15 cellular contexts compared by ENCODE assay signal in the genomic region with DNA sequence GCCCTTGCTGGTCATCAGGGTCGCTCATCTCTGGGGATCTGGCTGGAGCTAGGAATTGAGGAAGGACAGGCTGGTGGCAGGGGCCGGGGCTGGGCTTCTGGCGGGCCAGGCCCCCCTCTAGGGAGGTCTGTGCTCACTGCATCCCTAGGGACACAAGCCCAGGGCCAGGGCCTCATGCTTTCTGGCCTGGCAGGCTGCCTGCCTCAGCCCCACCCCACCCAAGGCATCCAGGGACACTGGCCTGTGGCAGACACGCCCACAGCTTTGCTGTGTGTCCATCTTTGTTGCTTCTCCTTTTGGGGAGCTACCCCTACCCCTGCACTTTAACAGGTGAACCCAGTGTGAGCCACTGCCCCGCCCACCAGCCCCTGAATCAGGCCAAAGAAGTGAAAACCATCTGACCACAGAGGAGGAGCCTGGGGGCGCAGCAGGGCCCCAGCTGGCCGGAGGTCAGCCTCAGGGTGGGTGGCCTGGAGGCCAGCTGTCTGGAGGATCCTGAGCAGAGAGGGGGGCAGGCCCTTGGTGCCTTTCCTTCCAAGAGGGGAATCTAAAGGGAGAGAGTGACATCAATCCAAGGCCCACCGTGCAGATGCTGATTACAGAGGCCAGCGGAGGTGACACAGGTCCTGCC. TPM values are rescaled to one million over a fixed set of nuclear protein-coding genes. Genes with fewer than 3 reads are reported as not detected.
A peak's percentile ranks its signal among the peaks of the same experiment; 100 is the strongest.
DNase-seq lines count a peak whose midpoint lies in the region; ATAC-seq and TF ChIP-seq lines count a peak whose summit lies in the region.
"Had no signal": no experiment of that assay in that cellular context is flagged by ENCODE, and none has a peak within 500 bp of the region (broad histone marks: within the 10 kb centered on the region; RNA-seq: fewer than 3 reads in every experiment).

No MANE protein-coding gene starts in this region.

- no peak overlapping the region for H4K91ac ChIP-seq in mesenchymal stem cell (ENCODE audit: low read length)

- no peak overlapping the region for H4K8ac ChIP-seq in mesenchymal stem cell (ENCODE audit: low read length)

- no peak overlapping the region for H2BK12ac ChIP-seq in mesenchymal stem cell (ENCODE audit: low read length in 2 of 2)

- H3K9ac ChIP-seq in KMS-11 (no peak overlapping the region), mesenchymal stem cell (ENCODE audit: low read length) (no peak overlapping the region)

- DNase-seq in BE2C (no peak), mesenchymal stem cell (no peak), NCI-H1092 treated with DMSO at 0.1 percent for 48 hours (lab: John Stamatoyannopoulos, UW) (no peak), GM13977 (ENCODE audit: low spot score) (no peak), midbrain (lab: John Stamatoyannopoulos, UW) (no peak)
- DNase-seq: amniotic stem cell, NCI-H2227 treated with DMSO at 0.1 percent for 48 hours had no signal

- no peak overlapping the region for H3K18ac ChIP-seq in mesenchymal stem cell (ENCODE audit: low read depth in 1 of 2, low read length in 2 of 2)

- H3K36me3 ChIP-seq in BE2C (no peaks in the 10 kb centered on the region), KMS-11 (ENCODE audit: insufficient read depth) (no peaks in the 10 kb centered on the region), mesenchymal stem cell (ENCODE audit: control insufficient read depth in 1 of 2, insufficient read depth in 2 of 2, low read depth in 1 of 2, low read length in 2 of 2) (no peaks in the 10 kb centered on the region)
- H3K36me3 ChIP-seq: suprapubic skin had no signal

- no peaks in the 10 kb centered on the region for H3K27me3 ChIP-seq in BE2C
- H3K27me3 ChIP-seq in KMS-11 (ENCODE audit: insufficient read depth, low read depth): no peaks in the 10 kb centered on the region
- H3K27me3 ChIP-seq in mesenchymal stem cell (ENCODE audit: control insufficient read depth in 1 of 2, insufficient read depth in 1 of 2, low read length in 2 of 2): peaks cover 0 to 1% of the 10 kb centered on the region in 2 experiments
- H3K27me3 ChIP-seq: suprapubic skin had no signal

- H4K20me1 ChIP-seq in KMS-11 (ENCODE audit: insufficient read depth): no peaks in the 10 kb centered on the region

- H3K27ac ChIP-seq in KMS-11 (no peak overlapping the region), mesenchymal stem cell (ENCODE audit: low read length, poor library complexity, severe bottlenecking) (no peak overlapping the region)
- H3K27ac ChIP-seq: suprapubic skin had no signal

- H3K27me3 Mint-ChIP-seq in dendritic cell treated with granulocyte-macrophage colony-stimulating factor and Interleukin-4, amounts not matched to agents 40 ng/mL and 50 ng/mL, for 4 days: peaks cover 7% of the 10 kb centered on the region
- H3K27me3 Mint-ChIP-seq: activated CD8-positive, alpha-beta memory T cell treated with anti-CD3 and anti-CD28 coated beads, Interleukin-2, amount 10 ng/mL, durations not matched to agents 7 days and 5 days; effector memory CD8-positive, alpha-beta T cell had no signal

- H3K4me3 ChIP-seq in BE2C (ENCODE audit: low read depth, low read length) (peak overlapping the region; percentile 5), KMS-11 (IDR thresholded peaks at IDR 0.05; ENCODE audit: insufficient read depth, low read depth, low read length) (no peak overlapping the region), mesenchymal stem cell (ENCODE audit: insufficient read depth in 1 of 2, low read depth in 1 of 2, low read length in 2 of 2) (no peak overlapping the region)
- H3K4me3 ChIP-seq: suprapubic skin had no signal

- H2BK15ac ChIP-seq in mesenchymal stem cell (ENCODE audit: low read depth, poor library complexity, severe bottlenecking): no peak overlapping the region

- H3K79me2 ChIP-seq in KMS-11 (ENCODE audit: insufficient read depth, low read depth): no peaks in the 10 kb centered on the region

- H3K4me2 ChIP-seq in KMS-11 (no peak overlapping the region), mesenchymal stem cell (ENCODE audit: low read length, poor library complexity, severe bottlenecking) (no peak overlapping the region)

- H3K27ac Mint-ChIP-seq in dendritic cell treated with granulocyte-macrophage colony-stimulating factor and Interleukin-4, amounts not matched to agents 40 ng/mL and 50 ng/mL, for 4 days: peak overlapping the region; percentile 17
- H3K27ac Mint-ChIP-seq: activated CD8-positive, alpha-beta memory T cell treated with anti-CD3 and anti-CD28 coated beads, Interleukin-2, amount 10 ng/mL, durations not matched to agents 7 days and 5 days; nephron had no signal

- no peaks in the 10 kb centered on the region for H3K9me3 Mint-ChIP-seq in dendritic cell treated with granulocyte-macrophage colony-stimulating factor and Interleukin-4, amounts not matched to agents 40 ng/mL and 50 ng/mL, for 4 days
- H3K9me3 Mint-ChIP-seq: effector memory CD8-positive, alpha-beta T cell; nephron had no signal

- H2AFZ ChIP-seq in KMS-11 (ENCODE audit: low read depth): peak overlapping the region; percentile 55; the same call in 1 of the 2 replicates
- H2AFZ ChIP-seq in mesenchymal stem cell (ENCODE audit: low read depth, low read length): peak overlapping the region; percentile 36

- peaks cover 46% of the 10 kb centered on the region for H3K4me1 Mint-ChIP-seq in dendritic cell treated with granulocyte-macrophage colony-stimulating factor and Interleukin-4, amounts not matched to agents 40 ng/mL and 50 ng/mL, for 4 days (ENCODE audit: low read depth)

- intact Hi-C loops in dendritic cell treated with granulocyte-macrophage colony-stimulating factor and Interleukin-4, amounts not matched to agents 40 ng/mL and 50 ng/mL, for 4 days (cut with micrococcal nuclease): loop anchor here (5.0 kb wide), 1 partner anchor 118 kb away; no protein-coding TSS in a partner anchor

- in situ Hi-C loops in GM13977 (cut with MboI; ENCODE audit: low pct_unique_long_range_greater_than_20kb, low sequenced_read_pairs, unreplicated experiment): no loop called here

- no peak overlapping the region for H2AK5ac ChIP-seq in mesenchymal stem cell (ENCODE audit: low read length, severe bottlenecking)

- no peak overlapping the region for H2BK120ac ChIP-seq in mesenchymal stem cell (ENCODE audit: low read depth, low read length)

- TF ChIP-seq CTCF in BE2C (IDR thresholded peaks at IDR 0.05; ENCODE audit: low read depth, low read length) (no peak), KMS-11 (conservative IDR thresholded peaks at IDR 0.05; ENCODE audit: low read depth, low read length) (no peak), GM13977 (IDR thresholded peaks at IDR 0.05; ENCODE audit: extremely low read depth, insufficient read depth, missing control alignments) (no peak)

- no peak overlapping the region for H3K23ac ChIP-seq in mesenchymal stem cell (ENCODE audit: low read length in 2 of 2)

- H3K14ac ChIP-seq in mesenchymal stem cell (ENCODE audit: low read length in 2 of 2): peak overlapping the region in 1 of 2 experiments; percentile 18

- H3K79me1 ChIP-seq in mesenchymal stem cell (replicated peaks; ENCODE audit: low read length, poor library complexity, severe bottlenecking): no peaks in the 10 kb centered on the region

- 60% methylated on average over 9 of the region's 9 CpGs for WGBS in mesenchymal stem cell

- no peak overlapping the region for H2BK5ac ChIP-seq in mesenchymal stem cell (ENCODE audit: low read depth, low read length, poor library complexity, severe bottlenecking)

- H3K4ac ChIP-seq in mesenchymal stem cell (ENCODE audit: low read depth in 1 of 2, low read length in 2 of 2): no peak overlapping the region

- no peak overlapping the region for H3K4me3 Mint-ChIP-seq in dendritic cell treated with granulocyte-macrophage colony-stimulating factor and Interleukin-4, amounts not matched to agents 40 ng/mL and 50 ng/mL, for 4 days
- H3K4me3 Mint-ChIP-seq: activated CD8-positive, alpha-beta memory T cell treated with anti-CD3 and anti-CD28 coated beads, Interleukin-2, amount 10 ng/mL, durations not matched to agents 7 days and 5 days; nephron had no signal

- H3K4me1 ChIP-seq in BE2C (peaks cover 10% of the 10 kb centered on the region), KMS-11 (ENCODE audit: low read depth, poor library complexity, severe bottlenecking) (no peaks in the 10 kb centered on the region), mesenchymal stem cell (ENCODE audit: control insufficient read depth, insufficient read depth, low read depth, low read length) (peaks cover 11% of the 10 kb centered on the region)

- no peak for ATAC-seq in HG03175 (IDR thresholded peaks at IDR 0.05; ENCODE audit: unreplicated experiment)

- H3K36me3 Mint-ChIP-seq in dendritic cell treated with granulocyte-macrophage colony-stimulating factor and Interleukin-4, amounts not matched to agents 40 ng/mL and 50 ng/mL, for 4 days (ENCODE audit: low read depth): no peaks in the 10 kb centered on the region
- H3K36me3 Mint-ChIP-seq: activated CD8-positive, alpha-beta memory T cell treated with anti-CD3 and anti-CD28 coated beads, Interleukin-2, amount 10 ng/mL, durations not matched to agents 7 days and 5 days had no signal

- H3K9me3 ChIP-seq in BE2C (no peaks in the 10 kb centered on the region), mesenchymal stem cell (ENCODE audit: control insufficient read depth, low read length) (no peaks in the 10 kb centered on the region)
- H3K9me3 ChIP-seq: suprapubic skin had no signal

RNA-seq across cellular contexts. Expression of gene CELSR1, which starts 26.8 kb away (rescaled TPM):
- polyA plus RNA-seq in BE2C (2012; ENCODE audit: insufficient read depth, insufficient read length, low read depth): 0.29 TPM
- 0.14 TPM for polyA plus RNA-seq in mesenchymal stem cell (2013, experiment 1 of 2)
- 0.11 TPM for polyA plus RNA-seq in mesenchymal stem cell (2013, experiment 2 of 2)
- polyA plus RNA-seq: CD14-positive monocyte had no signal

RNA-seq across cellular contexts. Expression of gene GRAMD4, which starts 56.0 kb away (rescaled TPM):
- polyA plus RNA-seq in BE2C (2012; ENCODE audit: insufficient read depth, insufficient read length, low read depth): 53.7 TPM
- polyA plus RNA-seq in mesenchymal stem cell (2013, experiment 1 of 2): 5.1 TPM
- polyA plus RNA-seq in mesenchymal stem cell (2013, experiment 2 of 2): 5.0 TPM
